In genomic region chr5:140785905-140786686, GRCh38 we compare ENCODE assay signal across 1 cellular context.
TF ChIP-seq lines count a peak whose summit lies in the region.

PCDHA1 (plus strand) TSS chr5:140786140.

TF ChIP-seq in K562, 482 proteins besides CTCF, POLR2A, EP300 and RAD21 (continued from another document):
- TF ChIP-seq ZNF655 (CRISPR knock-in tag; IDR thresholded peaks at IDR 0.05) = no peak
- TF ChIP-seq FOXP4 (CRISPR knock-in tag; IDR thresholded peaks at IDR 0.05; ENCODE audit: borderline replicate concordance) = no peak
- no peak for TF ChIP-seq MED1 (CRISPR knock-in tag; IDR thresholded peaks at IDR 0.05; ENCODE audit: borderline replicate concordance)
- TF ChIP-seq CCAR2 (IDR thresholded peaks at IDR 0.05; ENCODE audit: low read depth, low read length) = no peak
- TF ChIP-seq, protein P1, sequence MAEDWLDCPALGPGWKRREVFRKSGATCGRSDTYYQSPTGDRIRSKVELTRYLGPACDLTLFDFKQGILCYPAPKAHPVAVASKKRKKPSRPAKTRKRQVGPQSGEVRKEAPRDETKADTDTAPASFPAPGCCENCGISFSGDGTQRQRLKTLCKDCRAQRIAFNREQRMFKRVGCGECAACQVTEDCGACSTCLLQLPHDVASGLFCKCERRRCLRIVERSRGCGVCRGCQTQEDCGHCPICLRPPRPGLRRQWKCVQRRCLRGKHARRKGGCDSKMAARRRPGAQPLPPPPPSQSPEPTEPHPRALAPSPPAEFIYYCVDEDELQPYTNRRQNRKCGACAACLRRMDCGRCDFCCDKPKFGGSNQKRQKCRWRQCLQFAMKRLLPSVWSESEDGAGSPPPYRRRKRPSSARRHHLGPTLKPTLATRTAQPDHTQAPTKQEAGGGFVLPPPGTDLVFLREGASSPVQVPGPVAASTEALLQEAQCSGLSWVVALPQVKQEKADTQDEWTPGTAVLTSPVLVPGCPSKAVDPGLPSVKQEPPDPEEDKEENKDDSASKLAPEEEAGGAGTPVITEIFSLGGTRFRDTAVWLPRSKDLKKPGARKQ (CRISPR knock-in tag; IDR thresholded peaks at IDR 0.05) = no peak
- no peak for TF ChIP-seq TSHZ1 (CRISPR knock-in tag; IDR thresholded peaks at IDR 0.05)
- TF ChIP-seq ZNF589 (CRISPR knock-in tag; IDR thresholded peaks at IDR 0.05; ENCODE audit: low read depth) = no peak
- no peak for TF ChIP-seq SREBF2 (CRISPR knock-in tag; IDR thresholded peaks at IDR 0.05)
- TF ChIP-seq TCFL5 (CRISPR knock-in tag; conservative IDR thresholded peaks at IDR 0.05) = no peak
